8 cellular contexts compared by ENCODE assay signal in genomic region chr11:68839953-68840641, GRCh38. TPM values are rescaled to one million over a fixed set of nuclear protein-coding genes. Genes with fewer than 3 reads are reported as not detected.
A peak's percentile ranks its signal among the peaks of the same experiment; 100 is the strongest.
DNase-seq lines count a peak whose midpoint lies in the region; ATAC-seq, FAIRE-seq and TF ChIP-seq lines count a peak whose summit lies in the region.

No MANE protein-coding gene starts in this region.

- H3K27me3 ChIP-seq in NT2/D1 (ENCODE audit: insufficient read depth, insufficient read length) = peaks cover 72% of the 10 kb centered on the region
- no peaks in the 10 kb centered on the region for H3K27me3 ChIP-seq in GM12878 (replicated peaks in 1 of 2; ENCODE audit: control insufficient read depth in 2 of 2, insufficient read depth in 2 of 2, low read length in 1 of 2)
- no peaks in the 10 kb centered on the region for H3K27me3 ChIP-seq in liver (ENCODE audit: control insufficient read depth in 4 of 4, insufficient read depth in 4 of 4, low read length in 3 of 4)
- no peaks in the 10 kb centered on the region for H3K27me3 ChIP-seq in thoracic aorta (replicated peaks; ENCODE audit: insufficient read depth)

- no peak for TF ChIP-seq EP300 in GM12878 (IDR thresholded peaks at IDR 0.05; ENCODE audit: borderline replicate concordance in 1 of 2, control insufficient read depth in 1 of 2, low read depth in 2 of 2, low read length in 2 of 2)

- intact Hi-C loops in GM12878 (cut with micrococcal nuclease; ENCODE audit: unreplicated experiment) = loop anchor here (2.0 to 10.0 kb wide), 5 partner anchors 63 to 457 kb away; partner anchors contain the start of genes IGHMBP2 and MRPL21

- peak overlapping the region; percentile 50 for H3K4me3 ChIP-seq in NT2/D1 (ENCODE audit: insufficient read length, low read depth)
- H3K4me3 ChIP-seq in GM12878 = peak overlapping the region; percentile 62
- H3K4me3 ChIP-seq in liver (ENCODE audit: low read depth in 1 of 3, low read length in 3 of 3) = peak overlapping the region; percentile 9 to 96 (median 87)
- H3K4me3 ChIP-seq in thoracic aorta = peak overlapping the region; percentile 86

- in situ Hi-C loops in ACHN (cut with HindIII; ENCODE audit: low pct_ligation_motif_present, low pct_unique_long_range_greater_than_20kb, low sequenced_read_pairs) (no loop called here), GM12878 (cut with MboI) (no loop called here)

- RAD21 ChIA-PET in GM12878 (lab: Charles Lee; ENCODE audit: unreplicated experiment) = no interaction called here

- TF ChIP-seq POLR2A in GM12878 (IDR thresholded peaks at IDR 0.05; ENCODE audit: low read depth, low read length) = no peak

- H4K20me1 ChIP-seq in GM12878 (ENCODE audit: control insufficient read depth, insufficient read depth) = no peaks in the 10 kb centered on the region

- TSS peak; percentile 66 for BruUV-seq in GM12878 (replicated peaks; lab: Mats Ljungman, UMichigan)

- SMC1A ChIA-PET in GM12878 (lab: Charles Lee; ENCODE audit: uncharacterized antibody, unreplicated experiment) = no interaction called here

- CTCF ChIA-PET in GM12878 (lab: Yijun Ruan, JAX) = interaction anchor here (1.1 kb wide), 1 partner anchor 10 kb away, joined by 3 read pairs; no protein-coding TSS in a partner anchor

- DNase-seq in ACHN (peak; percentile 22), NT2/D1 (ENCODE audit: low read depth, low spot score) (no peak), GM12878 (ENCODE audit: low read depth, low spot score) (no peak), thoracic aorta (ENCODE audit: low spot score) (no peak), NCI-H82 treated with DMSO at 0.1 percent for 48 hours (lab: John Stamatoyannopoulos, UW; ENCODE audit: unreplicated experiment) (no peak)

- peak overlapping the region; percentile 84 for H3K4me2 ChIP-seq in GM12878 (ENCODE audit: control insufficient read depth, insufficient read depth)

- TF ChIP-seq RAD21 in GM12878 (IDR thresholded peaks at IDR 0.05; ENCODE audit: insufficient read depth, low read depth, low read length) = no peak
- TF ChIP-seq RAD21 in liver (IDR thresholded peaks at IDR 0.05) = no peak

- H3K9ac ChIP-seq in NT2/D1 (ENCODE audit: insufficient read length, low read depth) (peak overlapping the region; percentile 32), GM12878 (ENCODE audit: control insufficient read depth, insufficient read depth, low read length) (peak overlapping the region; percentile 71; the same call in 1 of the 2 replicates), liver (ENCODE audit: low read depth in 1 of 2, low read length in 2 of 2) (peak overlapping the region; percentile 13 to 92)

- H3K4me1 ChIP-seq in NT2/D1 (ENCODE audit: insufficient read depth, insufficient read length) (peaks cover 2% of the 10 kb centered on the region), GM12878 (ENCODE audit: control insufficient read depth, insufficient read depth, low read length) (peaks cover 33% of the 10 kb centered on the region), liver (ENCODE audit: control insufficient read depth in 4 of 4, insufficient read depth in 4 of 4, low read length in 3 of 4) (peaks cover 30 to 86% (median 75%) of the 10 kb centered on the region in 4 donors), thoracic aorta (ENCODE audit: control insufficient read depth in 1 of 2, low read depth in 2 of 2) (peaks cover 23 to 74% of the 10 kb centered on the region in 2 donors)

- no peaks in the 10 kb centered on the region for H3K36me3 ChIP-seq in NT2/D1 (ENCODE audit: insufficient read depth, insufficient read length, low read length)
- no peaks in the 10 kb centered on the region for H3K36me3 ChIP-seq in GM12878 (ENCODE audit: control insufficient read depth in 2 of 2, insufficient read depth in 2 of 2, low read length in 1 of 2)
- peaks cover 0 to 4% (median 0%) of the 10 kb centered on the region in 4 donors for H3K36me3 ChIP-seq in liver (ENCODE audit: control insufficient read depth in 4 of 4, insufficient read depth in 3 of 4, low read depth in 1 of 4, low read length in 3 of 4)
- no peaks in the 10 kb centered on the region for H3K36me3 ChIP-seq in thoracic aorta

- FAIRE-seq in GM12878 (lab: Jason Lieb, UNC) = peak; percentile 86

- H3K79me2 ChIP-seq in GM12878 (ENCODE audit: control insufficient read depth, insufficient read depth, low read length) = peaks cover 10% of the 10 kb centered on the region

- H3K9me3 ChIP-seq in NT2/D1 (ENCODE audit: insufficient read depth, low read length) (no peaks in the 10 kb centered on the region), GM12878 (replicated peaks; ENCODE audit: control insufficient read depth, insufficient read depth, low read length) (no peaks in the 10 kb centered on the region), liver (ENCODE audit: control insufficient read depth in 4 of 4, low read length in 3 of 4) (no peaks in the 10 kb centered on the region), thoracic aorta (no peaks in the 10 kb centered on the region)

- peak overlapping the region; percentile 77; the same call in 1 of the 2 replicates for H3K27ac ChIP-seq in GM12878 (ENCODE audit: control insufficient read depth, insufficient read depth)
- H3K27ac ChIP-seq in liver (ENCODE audit: low read depth in 1 of 2, low read length in 2 of 2) = peak overlapping the region; percentile 96 to 98
- H3K27ac ChIP-seq in thoracic aorta = peak overlapping the region; percentile 85 to 94

- WGBS in GM12878 (ENCODE audit: insufficient coverage, insufficient replicate concordance, low lambda C conversion rate, missing lambda C conversion rate) = 0% methylated on average over 17 of the region's 17 CpGs
- 5% methylated on average over 17 of the region's 17 CpGs for WGBS in liver

- H2AFZ ChIP-seq in GM12878 (ENCODE audit: control insufficient read depth, low read depth, low read length) = peak overlapping the region; percentile 56; the same call in 1 of the 2 replicates

- ATAC-seq in GM18873 (IDR thresholded peaks at IDR 0.05; ENCODE audit: low FRiP score, unreplicated experiment) = peak; percentile 11
- ATAC-seq in GM12878 = peak; percentile 6
- ATAC-seq in thoracic aorta (ENCODE audit: insufficient number of reproducible peaks, low FRiP score, low read depth) = no peak
- ATAC-seq in GM19467 (IDR thresholded peaks at IDR 0.05; ENCODE audit: unreplicated experiment) = no peak

- no peak for TF ChIP-seq CTCF in GM12878 (IDR thresholded peaks at IDR 0.05 in 2 of 3, conservative IDR thresholded peaks at IDR 0.05 in 1 of 3; ENCODE audit: control insufficient read depth in 2 of 3, extremely low read depth in 1 of 3, insufficient read depth in 1 of 3, low read depth in 3 of 3, low read length in 3 of 3)
- no peak for TF ChIP-seq CTCF in liver (IDR thresholded peaks at IDR 0.05; ENCODE audit: low read depth, low read length, missing input control)
- TF ChIP-seq CTCF in thoracic aorta (IDR thresholded peaks at IDR 0.05) = no peak

- POLR2A ChIA-PET in GM12878 (lab: Charles Lee) = no interaction called here

TF ChIP-seq in GM12878, 131 proteins besides CTCF, POLR2A, EP300 and RAD21 (continues in another document):
- no peak for TF ChIP-seq NBN (IDR thresholded peaks at IDR 0.05)

TF ChIP-seq in liver, 16 proteins besides CTCF, POLR2A, EP300 and RAD21 (continues in another document):
- TF ChIP-seq RXRA (IDR thresholded peaks at IDR 0.05) (no peak), GABPA (IDR thresholded peaks at IDR 0.05 in 1 of 2, conservative IDR thresholded peaks at IDR 0.05 in 1 of 2) (no peak), JUND (IDR thresholded peaks at IDR 0.05) (no peak), HNF4A (conservative IDR thresholded peaks at IDR 0.05) (no peak), TAF1 (conservative IDR thresholded peaks at IDR 0.05) (no peak), REST (IDR thresholded peaks at IDR 0.05) (no peak), SP1 (IDR thresholded peaks at IDR 0.05) (no peak)

RNA-seq across cellular contexts. Expression of gene CPT1A, which starts 1.6 kb away (rescaled TPM):
- 11.0 and 15.9 TPM in 2 replicates for total RNA-seq in GM12878 (2013; cell fraction: nucleolus; rRNA removed)
- 6.6 and 7.6 TPM in 2 replicates for total RNA-seq in GM12878 (2014; rRNA removed)
- total RNA-seq in GM12878 (2014; rRNA removed; fragmentation: Illumina TruSeq; extraction: Trizol) = 7.0 and 7.5 TPM in 2 replicates
- total RNA-seq in GM12878 (2021) = 17.5 and 17.8 TPM in 2 replicates
- polyA plus RNA-seq in GM12878 (2011; ENCODE audit: low read depth) = 6.4 TPM
- polyA plus RNA-seq in GM12878 (2011; rRNA removed) = 2.5 and 4.5 TPM in 2 replicates
- 3.3 and 4.3 TPM in 2 replicates for polyA plus RNA-seq in GM12878 (2011; cell fraction: cytosol; rRNA removed)
- polyA plus RNA-seq in GM12878 (2011; cell fraction: nucleus; rRNA removed) = 5.9 and 8.1 TPM in 2 replicates
- 4.9 and 7.9 TPM in 2 replicates for polyA plus RNA-seq in GM12878 (2012)
- 7.4 and 10.9 TPM in 2 replicates for polyA plus RNA-seq in GM12878 (2014; fragmentation: Illumina TruSeq; extraction: Trizol)
- 1 to 10 TPM; 1.1 to 2.1 TPM for polyA plus RNA-seq in GM12878 (2014; fragmentation: Nextera tagmentation; extraction: Ambion mirVana)
- polyA plus RNA-seq in GM12878 (2014; rRNA removed) = 7.9 and 9.6 TPM in 2 replicates
- 1 to 10 TPM; 4.9 to 5.4 TPM for polyA plus RNA-seq in GM12878 (2016; fragmentation: Nextera tagmentation; extraction: Ambion mirVana)
- 7.9 and 11.6 TPM in 2 replicates for polyA minus RNA-seq in GM12878 (2011; rRNA and poly(A)+ RNA removed)
- 4.8 and 6.0 TPM in 2 replicates for polyA minus RNA-seq in GM12878 (2011; cell fraction: cytosol; rRNA and poly(A)+ RNA removed)
- 2.4 and 5.0 TPM in 2 replicates for polyA minus RNA-seq in GM12878 (2011; cell fraction: nucleus; rRNA and poly(A)+ RNA removed)
- total RNA-seq in liver = 100 to 1,000 TPM in 1 of 2 donors, 10 to 100 TPM in 1; 48.0 to 232 TPM
- polyA plus RNA-seq in liver = 10 to 100 TPM; 17.2 to 73.9 TPM
- 10 to 100 TPM; 61.1 to 75.3 TPM for total RNA-seq in thoracic aorta

Comparison
In these comparisons a context has a peak if more than half of its experiments do, and no peak if none do; other contexts are left out.
1. ATAC-seq: peak in GM18873 (single experiment) and GM12878 (single experiment); none in thoracic aorta (single experiment) and GM19467 (single experiment).
2. Peak in every context shown above with its lines, with median percentiles within 50 percentile points of each other: H3K4me3 ChIP-seq, H3K9ac ChIP-seq and H3K27ac ChIP-seq.